1 cellular context compared by ENCODE assay signal in genomic region chr6:32836873-32837272, GRCh38.
TF ChIP-seq lines count a peak whose summit lies in the region.

No MANE protein-coding gene starts in this region.

TF ChIP-seq in HCT116, 20 proteins besides CTCF, POLR2A, EP300 and RAD21:
- TF ChIP-seq SIN3A (IDR thresholded peaks at IDR 0.05; ENCODE audit: low read depth) (no peak), EZH2 (IDR thresholded peaks at IDR 0.05) (no peak), POLR2AphosphoS5 (IDR thresholded peaks at IDR 0.05; ENCODE audit: low read depth, low read length) (no peak), ZBTB33 (IDR thresholded peaks at IDR 0.05; ENCODE audit: extremely low read depth, insufficient replicate concordance, low read length) (no peak), ATF3 (IDR thresholded peaks at IDR 0.05) (no peak), ELF1 (IDR thresholded peaks at IDR 0.05; ENCODE audit: borderline replicate concordance, low read depth) (no peak), TCF7L2 (IDR thresholded peaks at IDR 0.05; ENCODE audit: borderline replicate concordance, extremely low read depth, insufficient read depth, insufficient read length) (no peak), SP1 (IDR thresholded peaks at IDR 0.05; ENCODE audit: low read depth) (no peak), CBX3 (IDR thresholded peaks at IDR 0.05; ENCODE audit: low read depth) (no peak)
